8 cellular contexts compared by ENCODE assay signal in the genomic region with DNA sequence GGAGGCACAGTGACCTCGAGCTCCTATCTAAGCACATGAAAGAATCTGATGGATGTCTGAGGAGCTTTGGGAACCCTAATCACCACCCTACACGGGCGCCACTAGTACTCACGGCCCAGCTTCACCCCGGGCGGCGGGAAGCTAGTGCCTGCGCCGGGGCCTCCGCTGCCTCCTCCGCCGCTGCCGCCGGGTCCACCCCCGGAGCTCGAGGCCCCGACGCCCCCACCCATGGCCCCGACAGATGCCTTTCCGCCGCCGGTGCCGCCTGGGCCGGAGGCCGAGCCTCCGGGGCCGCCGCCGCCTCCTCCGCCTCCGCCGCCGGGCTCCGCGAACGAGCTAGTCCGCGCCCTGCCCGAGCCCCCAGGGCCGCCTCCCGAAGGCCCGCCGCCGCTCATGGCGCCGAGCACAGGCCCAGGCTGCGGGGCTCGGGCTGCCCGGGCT. TPM values are rescaled to one million over a fixed set of nuclear protein-coding genes. Genes with fewer than 3 reads are reported as not detected.
DNase-seq lines count a peak whose midpoint lies in the region; ATAC-seq and TF ChIP-seq lines count a peak whose summit lies in the region.

No MANE protein-coding gene starts in this region.

- in situ Hi-C loops in ACHN (cut with HindIII; ENCODE audit: low pct_ligation_motif_present, low pct_unique_long_range_greater_than_20kb, low sequenced_read_pairs): no loop called here

- no peak for ATAC-seq in HG03139 (IDR thresholded peaks at IDR 0.05; ENCODE audit: unreplicated experiment)

- H3K27ac ChIP-seq in coronary artery: peak overlapping the region; percentile 85 to 94

- no peak for TF ChIP-seq CTCF in coronary artery (IDR thresholded peaks at IDR 0.05)

- peak; percentile 71 for DNase-seq in activated CD8-positive, alpha-beta memory T cell treated with anti-CD3 and anti-CD28 coated beads, Interleukin-2, amount 50 U/mL, for 48 hours
- no peak for DNase-seq in activated CD8-positive, alpha-beta memory T cell treated with anti-CD3 and anti-CD28 coated beads, Interleukin-2, amount 50 U/mL, for 4 hours
- DNase-seq in NCI-H146 (lab: John Stamatoyannopoulos, UW) (peak; percentile 52), coronary artery (ENCODE audit: low spot score) (no peak), myocyte (ENCODE audit: low read depth) (peak; percentile 10), COLO829 (ENCODE audit: low spot score) (no peak), ACHN (no peak)

- peak overlapping the region; percentile 90 for H3K4me3 ChIP-seq in coronary artery

RNA-seq across cellular contexts. Expression of a gene that starts 0.3 kb away (rescaled TPM):
- total RNA-seq in myocyte: 30.5 and 35.0 TPM in 2 replicates
- polyA plus RNA-seq in myocyte (2012): 54.0 TPM

RNA-seq across cellular contexts. Expression of a gene that starts 12.8 kb away (rescaled TPM):
- total RNA-seq in myocyte: 44.6 and 55.2 TPM in 2 replicates
- 65.4 TPM for polyA plus RNA-seq in myocyte (2012)

RNA-seq across cellular contexts. Expression of a gene that starts 22.0 kb away (rescaled TPM):
- 6.6 and 7.1 TPM in 2 replicates for total RNA-seq in myocyte
- polyA plus RNA-seq in myocyte (2012): 6.2 TPM

RNA-seq across cellular contexts. Expression of a gene that starts 24.6 kb away (rescaled TPM):
- total RNA-seq in myocyte: 26.3 and 34.5 TPM in 2 replicates
- 20.1 TPM for polyA plus RNA-seq in myocyte (2012)

RNA-seq across cellular contexts. Expression of a gene that starts 27.0 kb away (rescaled TPM):
- 38.8 and 49.0 TPM in 2 replicates for total RNA-seq in myocyte
- polyA plus RNA-seq in myocyte (2012): 55.5 TPM

Comparison
In these comparisons a context has a peak if more than half of its experiments do, and no peak if none do; other contexts are left out.
1. DNase-seq: peak in activated CD8-positive, alpha-beta memory T cell treated with anti-CD3 and anti-CD28 coated beads, Interleukin-2, amount 50 U/mL, for 48 hours (single experiment), NCI-H146 (single experiment) and myocyte (single experiment); none in activated CD8-positive, alpha-beta memory T cell treated with anti-CD3 and anti-CD28 coated beads, Interleukin-2, amount 50 U/mL, for 4 hours (single experiment), coronary artery (single experiment), COLO829 (single experiment) and ACHN (single experiment).